ENCODE assay signal across 1 cellular context in genomic region chr11:19976281-19976941, GRCh38.
TF ChIP-seq lines count a peak whose summit lies in the region.

No MANE protein-coding gene starts in this region.

TF ChIP-seq in HepG2, 621 proteins besides CTCF, POLR2A, EP300 and RAD21 (continued from another document and continues in another):
- TF ChIP-seq PPARG (CRISPR knock-in tag; conservative IDR thresholded peaks at IDR 0.05), result 0 out of 2 replicates have a peak, but pooled peaks have one; percentile 53
- TF ChIP-seq ZNF607 (CRISPR knock-in tag; IDR thresholded peaks at IDR 0.05; ENCODE audit: borderline replicate concordance), result 0 out of 2 replicates have a peak, but pooled peaks have one; percentile 23
- no peak for TF ChIP-seq JUN (CRISPR knock-in tag; IDR thresholded peaks at IDR 0.05)
- TF ChIP-seq ZBTB37 (CRISPR knock-in tag; IDR thresholded peaks at IDR 0.05), result no peak
- peak; percentile 32; the same call in 1 of the 2 replicates for TF ChIP-seq ZMAT3 (CRISPR knock-in tag; conservative IDR thresholded peaks at IDR 0.05)
- no peak for TF ChIP-seq DZIP1 (CRISPR knock-in tag; IDR thresholded peaks at IDR 0.05)
- no peak for TF ChIP-seq HMG20B (CRISPR knock-in tag; conservative IDR thresholded peaks at IDR 0.05)
- TF ChIP-seq ZNF564 (CRISPR knock-in tag; IDR thresholded peaks at IDR 0.05), result no peak
- TF ChIP-seq ELF3 (CRISPR knock-in tag; IDR thresholded peaks at IDR 0.05), result peak; percentile 93
- peak in 1 of 2 experiments; percentile 34; a peak in 1 of 4 replicates for TF ChIP-seq ATF4 (CRISPR knock-in tag; IDR thresholded peaks at IDR 0.05)
- 0 out of 2 replicates have a peak, but pooled peaks have one; percentile 58 for TF ChIP-seq ZNF619 (CRISPR knock-in tag; IDR thresholded peaks at IDR 0.05)
- 0 out of 2 replicates have a peak, but pooled peaks have one; percentile 25 for TF ChIP-seq ZBTB21 (CRISPR knock-in tag; IDR thresholded peaks at IDR 0.05)
- TF ChIP-seq SAP130 (CRISPR knock-in tag; IDR thresholded peaks at IDR 0.05; ENCODE audit: low read depth), result peak; percentile 77
- no peak for TF ChIP-seq ZNF496 (CRISPR knock-in tag; IDR thresholded peaks at IDR 0.05; ENCODE audit: insufficient replicate concordance)
- TF ChIP-seq, protein P1, sequence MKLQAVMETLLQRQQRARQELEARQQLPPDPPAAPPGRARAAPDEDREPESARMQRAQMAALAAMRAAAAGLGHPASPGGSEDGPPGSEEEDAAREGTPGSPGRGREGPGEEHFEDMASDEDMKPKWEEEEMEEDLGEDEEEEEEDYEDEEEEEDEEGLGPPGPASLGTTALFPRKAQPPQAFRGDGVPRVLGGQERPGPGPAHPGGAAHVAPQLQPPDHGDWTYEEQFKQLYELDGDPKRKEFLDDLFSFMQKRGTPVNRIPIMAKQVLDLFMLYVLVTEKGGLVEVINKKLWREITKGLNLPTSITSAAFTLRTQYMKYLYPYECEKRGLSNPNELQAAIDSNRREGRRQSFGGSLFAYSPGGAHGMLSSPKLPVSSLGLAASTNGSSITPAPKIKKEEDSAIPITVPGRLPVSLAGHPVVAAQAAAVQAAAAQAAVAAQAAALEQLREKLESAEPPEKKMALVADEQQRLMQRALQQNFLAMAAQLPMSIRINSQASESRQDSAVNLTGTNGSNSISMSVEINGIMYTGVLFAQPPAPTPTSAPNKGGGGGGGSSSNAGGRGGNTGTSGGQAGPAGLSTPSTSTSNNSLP (IDR thresholded peaks at IDR 0.05; ENCODE audit: low read depth, low read length), result peak; percentile 41; the same call in 1 of the 2 replicates
- peak; percentile 95 for TF ChIP-seq ZNF263 (CRISPR knock-in tag; IDR thresholded peaks at IDR 0.05)
- peak; percentile 70 for TF ChIP-seq HNF4G (IDR thresholded peaks at IDR 0.05; ENCODE audit: borderline replicate concordance, low read depth, low read length)
- TF ChIP-seq HNF4G (CRISPR knock-in tag; IDR thresholded peaks at IDR 0.05; ENCODE audit: borderline replicate concordance, low read depth), result peak; percentile 72; the same call in 1 of the 2 replicates
- TF ChIP-seq, protein P2, sequence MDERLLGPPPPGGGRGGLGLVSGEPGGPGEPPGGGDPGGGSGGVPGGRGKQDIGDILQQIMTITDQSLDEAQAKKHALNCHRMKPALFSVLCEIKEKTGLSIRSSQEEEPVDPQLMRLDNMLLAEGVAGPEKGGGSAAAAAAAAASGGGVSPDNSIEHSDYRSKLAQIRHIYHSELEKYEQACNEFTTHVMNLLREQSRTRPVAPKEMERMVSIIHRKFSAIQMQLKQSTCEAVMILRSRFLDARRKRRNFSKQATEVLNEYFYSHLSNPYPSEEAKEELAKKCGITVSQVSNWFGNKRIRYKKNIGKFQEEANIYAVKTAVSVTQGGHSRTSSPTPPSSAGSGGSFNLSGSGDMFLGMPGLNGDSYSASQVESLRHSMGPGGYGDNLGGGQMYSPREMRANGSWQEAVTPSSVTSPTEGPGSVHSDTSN (CRISPR knock-in tag; IDR thresholded peaks at IDR 0.05), result no peak
- TF ChIP-seq RBAK (CRISPR knock-in tag; IDR thresholded peaks at IDR 0.05), result peak; percentile 70
- TF ChIP-seq ZNF605 (CRISPR knock-in tag; IDR thresholded peaks at IDR 0.05), result peak; percentile 74
- 0 out of 4 replicates have a peak, but pooled peaks of 1 of the 2 experiments have one; percentile 12 for TF ChIP-seq NR2F1 (CRISPR knock-in tag; IDR thresholded peaks at IDR 0.05)
- no peak for TF ChIP-seq TCF12 (IDR thresholded peaks at IDR 0.05)
- TF ChIP-seq TCF12 (CRISPR knock-in tag; IDR thresholded peaks at IDR 0.05), result no peak
- TF ChIP-seq TAF1 (CRISPR knock-in tag; IDR thresholded peaks at IDR 0.05), result peak; percentile 44; the same call in 1 of the 2 replicates
- peak; percentile 72 for TF ChIP-seq ZFX (CRISPR knock-in tag; IDR thresholded peaks at IDR 0.05; ENCODE audit: low read depth)
- no peak for TF ChIP-seq ZFP90 (CRISPR knock-in tag; IDR thresholded peaks at IDR 0.05; ENCODE audit: borderline replicate concordance)
- TF ChIP-seq MEF2D (CRISPR knock-in tag; IDR thresholded peaks at IDR 0.05), result peak; percentile 73; the same call in 1 of the 2 replicates
- TF ChIP-seq GABPA (IDR thresholded peaks at IDR 0.05; ENCODE audit: low read depth, low read length), result no peak
- peak; percentile 60 for TF ChIP-seq GABPA (CRISPR knock-in tag; IDR thresholded peaks at IDR 0.05; ENCODE audit: low read depth)
- peak; percentile 87; the same call in 1 of the 2 replicates for TF ChIP-seq PITX1 (CRISPR knock-in tag; IDR thresholded peaks at IDR 0.05)
- TF ChIP-seq ZNF350 (CRISPR knock-in tag; IDR thresholded peaks at IDR 0.05; ENCODE audit: borderline replicate concordance, low read depth), result peak; percentile 68; the same call in 1 of the 2 replicates
- TF ChIP-seq FOXK1 (CRISPR knock-in tag; IDR thresholded peaks at IDR 0.05; ENCODE audit: borderline replicate concordance, low read depth), result peak; percentile 42; the same call in 1 of the 2 replicates
- TF ChIP-seq FOXJ3 (CRISPR knock-in tag; IDR thresholded peaks at IDR 0.05; ENCODE audit: borderline replicate concordance), result peak; percentile 78
- TF ChIP-seq NFKBIZ (CRISPR knock-in tag; IDR thresholded peaks at IDR 0.05), result peak; percentile 64
- peak; percentile 80 for TF ChIP-seq POLR2AphosphoS5 (IDR thresholded peaks at IDR 0.05; ENCODE audit: low read depth, low read length)
- no peak for TF ChIP-seq ZNF782 (CRISPR knock-in tag; IDR thresholded peaks at IDR 0.05; ENCODE audit: borderline replicate concordance)
- peak; percentile 87 for TF ChIP-seq HNF4A (CRISPR knock-in tag; IDR thresholded peaks at IDR 0.05)
- TF ChIP-seq ZNF614 (CRISPR knock-in tag; IDR thresholded peaks at IDR 0.05; ENCODE audit: borderline replicate concordance), result peak; percentile 82; the same call in 1 of the 2 replicates
- TF ChIP-seq, protein P3, sequence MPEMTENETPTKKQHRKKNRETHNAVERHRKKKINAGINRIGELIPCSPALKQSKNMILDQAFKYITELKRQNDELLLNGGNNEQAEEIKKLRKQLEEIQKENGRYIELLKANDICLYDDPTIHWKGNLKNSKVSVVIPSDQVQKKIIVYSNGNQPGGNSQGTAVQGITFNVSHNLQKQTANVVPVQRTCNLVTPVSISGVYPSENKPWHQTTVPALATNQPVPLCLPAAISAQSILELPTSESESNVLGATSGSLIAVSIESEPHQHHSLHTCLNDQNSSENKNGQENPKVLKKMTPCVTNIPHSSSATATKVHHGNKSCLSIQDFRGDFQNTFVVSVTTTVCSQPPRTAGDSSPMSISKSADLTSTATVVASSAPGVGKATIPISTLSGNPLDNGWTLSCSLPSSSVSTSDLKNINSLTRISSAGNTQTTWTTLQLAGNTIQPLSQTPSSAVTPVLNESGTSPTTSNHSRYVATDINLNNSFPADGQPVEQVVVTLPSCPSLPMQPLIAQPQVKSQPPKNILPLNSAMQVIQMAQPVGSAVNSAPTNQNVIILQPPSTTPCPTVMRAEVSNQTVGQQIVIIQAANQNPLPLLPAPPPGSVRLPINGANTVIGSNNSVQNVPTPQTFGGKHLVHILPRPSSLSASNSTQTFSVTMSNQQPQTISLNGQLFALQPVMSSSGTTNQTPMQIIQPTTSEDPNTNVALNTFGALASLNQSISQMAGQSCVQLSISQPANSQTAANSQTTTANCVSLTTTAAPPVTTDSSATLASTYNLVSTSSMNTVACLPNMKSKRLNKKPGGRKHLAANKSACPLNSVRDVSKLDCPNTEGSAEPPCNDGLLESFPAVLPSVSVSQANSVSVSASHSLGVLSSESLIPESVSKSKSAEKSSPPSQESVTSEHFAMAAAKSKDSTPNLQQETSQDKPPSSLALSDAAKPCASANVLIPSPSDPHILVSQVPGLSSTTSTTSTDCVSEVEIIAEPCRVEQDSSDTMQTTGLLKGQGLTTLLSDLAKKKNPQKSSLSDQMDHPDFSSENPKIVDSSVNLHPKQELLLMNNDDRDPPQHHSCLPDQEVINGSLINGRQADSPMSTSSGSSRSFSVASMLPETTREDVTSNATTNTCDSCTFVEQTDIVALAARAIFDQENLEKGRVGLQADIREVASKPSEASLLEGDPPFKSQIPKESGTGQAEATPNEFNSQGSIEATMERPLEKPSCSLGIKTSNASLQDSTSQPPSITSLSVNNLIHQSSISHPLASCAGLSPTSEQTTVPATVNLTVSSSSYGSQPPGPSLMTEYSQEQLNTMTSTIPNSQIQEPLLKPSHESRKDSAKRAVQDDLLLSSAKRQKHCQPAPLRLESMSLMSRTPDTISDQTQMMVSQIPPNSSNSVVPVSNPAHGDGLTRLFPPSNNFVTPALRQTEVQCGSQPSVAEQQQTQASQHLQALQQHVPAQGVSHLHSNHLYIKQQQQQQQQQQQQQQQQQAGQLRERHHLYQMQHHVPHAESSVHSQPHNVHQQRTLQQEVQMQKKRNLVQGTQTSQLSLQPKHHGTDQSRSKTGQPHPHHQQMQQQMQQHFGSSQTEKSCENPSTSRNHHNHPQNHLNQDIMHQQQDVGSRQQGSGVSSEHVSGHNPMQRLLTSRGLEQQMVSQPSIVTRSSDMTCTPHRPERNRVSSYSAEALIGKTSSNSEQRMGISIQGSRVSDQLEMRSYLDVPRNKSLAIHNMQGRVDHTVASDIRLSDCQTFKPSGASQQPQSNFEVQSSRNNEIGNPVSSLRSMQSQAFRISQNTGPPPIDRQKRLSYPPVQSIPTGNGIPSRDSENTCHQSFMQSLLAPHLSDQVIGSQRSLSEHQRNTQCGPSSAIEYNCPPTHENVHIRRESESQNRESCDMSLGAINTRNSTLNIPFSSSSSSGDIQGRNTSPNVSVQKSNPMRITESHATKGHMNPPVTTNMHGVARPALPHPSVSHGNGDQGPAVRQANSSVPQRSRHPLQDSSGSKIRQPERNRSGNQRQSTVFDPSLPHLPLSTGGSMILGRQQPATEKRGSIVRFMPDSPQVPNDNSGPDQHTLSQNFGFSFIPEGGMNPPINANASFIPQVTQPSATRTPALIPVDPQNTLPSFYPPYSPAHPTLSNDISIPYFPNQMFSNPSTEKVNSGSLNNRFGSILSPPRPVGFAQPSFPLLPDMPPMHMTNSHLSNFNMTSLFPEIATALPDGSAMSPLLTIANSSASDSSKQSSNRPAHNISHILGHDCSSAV (CRISPR knock-in tag; IDR thresholded peaks at IDR 0.05; ENCODE audit: borderline replicate concordance), result 0 out of 2 replicates have a peak, but pooled peaks have one; percentile 30
- peak; percentile 26; the same call in 1 of the 2 replicates for TF ChIP-seq ZNF609 (CRISPR knock-in tag; IDR thresholded peaks at IDR 0.05; ENCODE audit: borderline replicate concordance)
